ENCODE assay signal across 22 cellular contexts in genomic region chr4:173782660-173783059, GRCh38.
A peak's percentile ranks its signal among the peaks of the same experiment; 100 is the strongest.
DNase-seq lines count a peak whose midpoint lies in the region; ATAC-seq, FAIRE-seq and TF ChIP-seq lines count a peak whose summit lies in the region.
"Had no signal": no experiment of that assay in that cellular context is flagged by ENCODE, and none has a peak within 500 bp of the region (broad histone marks: within the 10 kb centered on the region; RNA-seq: fewer than 3 reads in every experiment).

No MANE protein-coding gene starts in this region.

- H4K20me1 ChIP-seq in neural progenitor cell (ENCODE audit: low read depth) = no peaks in the 10 kb centered on the region

- DNase-seq in ELF-1 (ENCODE audit: low read depth, low spot score) (peak; percentile 11), NCI-H526 treated with DMSO at 0.1 percent for 48 hours (lab: John Stamatoyannopoulos, UW) (peak; percentile 78), neural progenitor cell (ENCODE audit: low spot score) (no peak), NAMALWA (ENCODE audit: low spot score) (no peak), HTR-8/SVneo (ENCODE audit: insufficient read length, low spot score) (no peak)
- peak; percentile 11 for DNase-seq in Jurkat, Clone E6-1 (ENCODE audit: low read depth, low spot score)
- DNase-seq: CD4-positive, CD25-positive, alpha-beta regulatory T cell; DND-41; GDM1; GOT3; HFFc6; NCI-H1092 treated with DMSO at 0.1 percent for 48 hours; NCI-H1694 treated with DMSO at 0.1 percent for 48 hours; NCI-H2171; RPMI8226; SIG-M5 had no signal

- no peak overlapping the region for H3K27ac Mint-ChIP-seq in neural progenitor cell
- H3K27ac Mint-ChIP-seq: B cell; CD4-positive, CD25-positive, alpha-beta regulatory T cell; HFFc6; T-helper 1 cell treated with Interleukin-12 subunit alpha and Interleukin-12 subunit beta and Interleukin-4 antibody, amounts not matched to agents 30 μg/mL and 1 μg/mL, for 36 hours had no signal

- no peak overlapping the region for H3K4me3 Mint-ChIP-seq in neural progenitor cell
- H3K4me3 Mint-ChIP-seq: B cell; CD4-positive, CD25-positive, alpha-beta regulatory T cell; HFFc6; T-helper 1 cell treated with Interleukin-12 subunit alpha and Interleukin-12 subunit beta and Interleukin-4 antibody, amounts not matched to agents 30 μg/mL and 1 μg/mL, for 36 hours had no signal

- peaks cover 15% of the 10 kb centered on the region for H3K9me3 Mint-ChIP-seq in neural progenitor cell

- H3K27me3 ChIP-seq in neural progenitor cell = no peaks in the 10 kb centered on the region

- H3K79me2 ChIP-seq in neural progenitor cell (ENCODE audit: low read depth) = no peaks in the 10 kb centered on the region

- peak overlapping the region; percentile 44 for H2AFZ ChIP-seq in neural progenitor cell (replicated peaks)

- H3K27me3 Mint-ChIP-seq in neural progenitor cell (ENCODE audit: insufficient read depth, low read depth) = no peaks in the 10 kb centered on the region
- H3K27me3 Mint-ChIP-seq: B cell; CD4-positive, CD25-positive, alpha-beta regulatory T cell had no signal

- peaks cover 17% of the 10 kb centered on the region for H3K4me1 ChIP-seq in neural progenitor cell

- peaks cover 2% of the 10 kb centered on the region for H3K36me3 Mint-ChIP-seq in neural progenitor cell
- H3K36me3 Mint-ChIP-seq: CD4-positive, CD25-positive, alpha-beta regulatory T cell had no signal

- H3K9me3 ChIP-seq in neural progenitor cell (ENCODE audit: low read depth) = no peaks in the 10 kb centered on the region

- H3K4me3 ChIP-seq in Jurkat, Clone E6-1 (ENCODE audit: low read length) = no peak overlapping the region
- no peak overlapping the region for H3K4me3 ChIP-seq in neural progenitor cell

- no peaks in the 10 kb centered on the region for H3F3A ChIP-seq in neural progenitor cell (ENCODE audit: low read depth)

- no peak overlapping the region for H3K27ac ChIP-seq in neural progenitor cell

- FAIRE-seq in HTR-8/SVneo (lab: Jason Lieb, UNC) = no peak
- FAIRE-seq: GM12891, GM18507, HepG2 had no signal

- peak overlapping the region; percentile 14 for H3K4me2 ChIP-seq in neural progenitor cell

- peaks cover 10% of the 10 kb centered on the region for H3K4me1 Mint-ChIP-seq in neural progenitor cell
- H3K4me1 Mint-ChIP-seq: B cell; CD4-positive, CD25-positive, alpha-beta regulatory T cell had no signal

- no peak for ATAC-seq in GM21528 (IDR thresholded peaks at IDR 0.05; ENCODE audit: low FRiP score, unreplicated experiment)
- ATAC-seq: HepG2 had no signal

- peaks cover 4% of the 10 kb centered on the region for H3K36me3 ChIP-seq in neural progenitor cell

- H3K9ac ChIP-seq in neural progenitor cell = no peak overlapping the region

- no peak for TF ChIP-seq CTCF in neural progenitor cell (IDR thresholded peaks at IDR 0.05)

Comparison
In these comparisons a context has a peak if more than half of its experiments do, and no peak if none do; other contexts are left out.
1. DNase-seq: peak in ELF-1 (single experiment), Jurkat, Clone E6-1 (single experiment) and NCI-H526 treated with DMSO at 0.1 percent for 48 hours (single experiment); none in neural progenitor cell (single experiment), NAMALWA (single experiment) and HTR-8/SVneo (single experiment).